In the genomic region with DNA sequence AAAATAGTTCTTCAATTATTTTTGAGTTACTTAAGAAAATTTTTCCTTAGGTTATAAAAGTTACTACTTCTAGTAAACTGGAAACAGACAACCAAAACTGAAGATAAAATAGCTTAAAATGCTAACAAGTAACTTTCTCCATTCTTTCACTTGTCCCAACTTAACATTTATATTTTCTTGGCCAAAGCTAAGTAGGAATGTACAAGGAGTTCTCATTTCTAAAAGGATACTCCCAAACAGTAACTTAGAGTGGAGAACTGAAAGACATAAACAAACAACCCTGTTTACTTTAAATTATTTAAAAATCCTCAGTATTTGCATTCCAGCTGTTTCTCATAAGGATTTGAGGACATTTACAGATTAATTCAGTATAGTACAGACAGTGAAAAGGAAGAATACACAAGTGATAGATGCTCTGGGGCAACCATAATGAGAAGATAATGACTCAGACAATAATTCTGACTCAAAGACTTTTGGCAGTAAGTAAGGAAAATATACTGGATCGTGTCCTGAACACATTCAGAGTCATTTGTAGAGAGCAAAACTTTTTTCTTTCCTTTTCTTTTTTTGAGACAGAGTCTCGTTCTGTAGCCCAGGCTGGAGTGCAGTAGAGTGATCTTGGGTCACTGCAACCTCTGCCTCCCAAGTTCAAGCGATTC, we compare ENCODE assay signal across 1 cellular context.
TF ChIP-seq lines count a peak whose summit lies in the region.

No MANE protein-coding gene starts in this region.

TF ChIP-seq in HepG2, 621 proteins besides CTCF, POLR2A, EP300 and RAD21:
- TF ChIP-seq KLF6 (CRISPR knock-in tag; IDR thresholded peaks at IDR 0.05) (no peak), ZNF318 (CRISPR knock-in tag; IDR thresholded peaks at IDR 0.05) (no peak), NR3C1 (CRISPR knock-in tag; IDR thresholded peaks at IDR 0.05) (no peak), TBX3 (IDR thresholded peaks at IDR 0.05; ENCODE audit: borderline replicate concordance) (no peak), ZNF362 (CRISPR knock-in tag; IDR thresholded peaks at IDR 0.05; ENCODE audit: borderline replicate concordance) (no peak), IKZF5 (CRISPR knock-in tag; IDR thresholded peaks at IDR 0.05) (no peak), ZBTB3 (CRISPR knock-in tag; IDR thresholded peaks at IDR 0.05; ENCODE audit: borderline replicate concordance, low read depth) (no peak), NFE2L1 (CRISPR knock-in tag; IDR thresholded peaks at IDR 0.05; ENCODE audit: borderline replicate concordance) (no peak), ZNF44 (CRISPR knock-in tag; IDR thresholded peaks at IDR 0.05) (no peak), LCORL (IDR thresholded peaks at IDR 0.05) (no peak), LCORL (CRISPR knock-in tag; IDR thresholded peaks at IDR 0.05) (no peak), ZNF589 (CRISPR knock-in tag; conservative IDR thresholded peaks at IDR 0.05) (no peak)
